Comparison of ENCODE assay signal across 16 cellular contexts in genomic region chr15:61841461-61841860, GRCh38.
"Had no signal": no experiment of that assay in that cellular context is flagged by ENCODE, and none has a peak within 500 bp of the region (broad histone marks: within the 10 kb centered on the region; RNA-seq: fewer than 3 reads in every experiment).

No MANE protein-coding gene starts in this region.

- ATAC-seq: gastroesophageal sphincter, left colon, lower lobe of right lung had no signal

- H3K27me3 ChIP-seq: tibial artery had no signal

- H3K27ac Mint-ChIP-seq: activated naive CD8-positive, alpha-beta T cell; stimulated activated naive B cell treated with anti-CD40 and anti-IgM and Interleukin-4, amounts not matched to agents 10 μg/mL and 1 μg/mL and 100 μg/mL, for 72 hours had no signal

- H3K36me3 ChIP-seq: gastroesophageal sphincter, lower lobe of right lung, neutrophil, tibial artery, uterus had no signal

- H3K4me1 Mint-ChIP-seq: stimulated activated naive B cell treated with anti-CD40 and anti-IgM and Interleukin-4, amounts not matched to agents 10 μg/mL and 1 μg/mL and 100 μg/mL, for 72 hours had no signal

- H3K4me3 Mint-ChIP-seq: activated naive CD8-positive, alpha-beta T cell; stimulated activated naive B cell treated with anti-CD40 and anti-IgM and Interleukin-4, amounts not matched to agents 10 μg/mL and 1 μg/mL and 100 μg/mL, for 72 hours had no signal

- H3K9me3 Mint-ChIP-seq: stimulated activated naive B cell treated with anti-CD40 and anti-IgM and Interleukin-4, amounts not matched to agents 10 μg/mL and 1 μg/mL and 100 μg/mL, for 72 hours had no signal

- H3K4me3 ChIP-seq: gastroesophageal sphincter, lower lobe of right lung, tibial artery, uterus had no signal

- H3K9me3 ChIP-seq: gastroesophageal sphincter, lower lobe of right lung, neutrophil, tibial artery, uterus had no signal

- H3K36me3 Mint-ChIP-seq: activated naive CD8-positive, alpha-beta T cell; stimulated activated naive B cell treated with anti-CD40 and anti-IgM and Interleukin-4, amounts not matched to agents 10 μg/mL and 1 μg/mL and 100 μg/mL, for 72 hours had no signal

- DNase-seq: activated CD4-positive, alpha-beta T cell treated with anti-CD3 and anti-CD28 coated beads, Interleukin-2, amount 50 U/mL, for 1 hour; activated CD4-positive, CD25-positive, alpha-beta regulatory T cell; activated T-cell treated with anti-CD3 and anti-CD28 coated beads for 4 hours; amniotic stem cell; central memory CD4-positive, alpha-beta T cell; left colon; lower lobe of right lung; midbrain; stimulated activated CD4-positive, alpha-beta T cell treated with anti-CD3 and anti-CD28 coated beads, Interleukin-2, amount 100 ng/mL, for 48 hours; stimulated activated naive B cell treated with anti-CD40 and anti-IgM and Interleukin-4, amounts not matched to agents 10 μg/mL and 1 μg/mL and 100 μg/mL, for 72 hours; SW 1271; tibial artery; uterus had no signal
